In the genomic region with DNA sequence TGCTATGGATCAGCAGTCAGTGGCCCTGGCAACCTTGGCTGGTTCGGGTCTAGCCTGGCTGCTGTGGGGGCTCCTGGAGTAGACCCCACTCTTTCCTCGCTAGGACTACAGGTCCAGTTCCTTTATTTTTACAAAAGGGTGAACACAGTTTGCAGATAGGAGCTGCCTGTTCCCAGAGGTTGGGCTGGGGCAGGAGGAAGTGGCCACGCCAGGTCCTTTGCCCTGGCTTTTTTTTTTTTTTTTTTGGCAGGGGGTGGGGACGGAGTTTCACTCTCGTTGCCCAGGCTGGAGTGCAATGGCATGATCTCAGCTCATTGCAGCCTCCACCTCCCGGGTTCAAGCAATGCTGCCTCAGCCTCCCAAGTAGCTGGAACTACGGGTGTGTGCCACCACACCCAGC, we compare ENCODE assay signal across 1 cellular context.
TF ChIP-seq lines count a peak whose summit lies in the region.

No MANE protein-coding gene starts in this region.

TF ChIP-seq in H1, 55 proteins besides CTCF, POLR2A, EP300 and RAD21:
- no peak for TF ChIP-seq EZH2 (IDR thresholded peaks at IDR 0.05; ENCODE audit: low read depth, low read length, severe bottlenecking)
- no peak for TF ChIP-seq ATF3 (IDR thresholded peaks at IDR 0.05; ENCODE audit: insufficient read depth, low read depth, low read length)
- no peak for TF ChIP-seq RXRA (IDR thresholded peaks at IDR 0.05; ENCODE audit: insufficient read depth, low read depth, low read length)
